In the genomic region with DNA sequence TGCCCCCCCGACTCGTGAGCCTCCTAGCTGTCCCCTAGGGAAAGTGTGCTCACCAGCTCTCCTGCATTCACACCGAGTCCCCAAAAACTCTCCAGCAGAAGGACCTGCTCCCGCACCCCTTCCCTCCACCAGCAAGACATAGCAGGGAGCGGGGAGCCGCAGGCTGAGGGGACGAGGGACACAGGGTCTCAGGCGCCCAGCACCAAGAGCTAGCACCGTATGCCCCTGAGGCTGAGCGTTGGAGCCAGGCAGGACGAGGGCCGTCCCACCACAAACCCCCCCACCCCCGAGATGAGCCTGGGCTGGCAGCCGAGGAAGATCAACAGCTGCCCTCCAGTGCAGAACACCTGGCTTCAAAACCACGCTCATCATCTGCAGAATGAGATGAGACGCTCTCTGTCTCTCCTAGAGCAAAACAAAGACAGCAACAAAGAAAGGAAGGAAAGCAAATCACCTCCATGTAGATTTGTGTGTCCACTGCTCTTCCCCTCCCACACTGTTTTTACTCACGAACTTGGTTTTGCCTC, we compare ENCODE assay signal across 28 cellular contexts. TPM values are rescaled to one million over a fixed set of nuclear protein-coding genes. Genes with fewer than 3 reads are reported as not detected.
"Had no signal": no experiment of that assay in that cellular context is flagged by ENCODE, and none has a peak within 500 bp of the region (broad histone marks: within the 10 kb centered on the region; RNA-seq: fewer than 3 reads in every experiment).

No MANE protein-coding gene starts in this region.

- H3K36me3 Mint-ChIP-seq: IgD-negative memory B cell, T-cell had no signal

- DNase-seq: Karpas-422, KBM-7, NCI-H1092, NCI-H1105 treated with DMSO at 0.1 percent for 48 hours, NCI-H1417 treated with DMSO at 0.1 percent for 48 hours, NCI-H146, NCI-H1694 treated with DMSO at 0.1 percent for 48 hours, NCI-H1930, NCI-H2081 treated with DMSO at 0.1 percent for 48 hours, NCI-H2171, NCI-H226, NCI-H446, NCI-H510A, NCI-H524 treated with DMSO at 0.1 percent for 48 hours, NCI-H69, NCI-H774, Right ventricle myocardium superior, RPMI8226, SK-N-SH, SW 1271, T-cell had no signal

- ATAC-seq: T-cell had no signal

- FAIRE-seq: HTR-8/SVneo, RCC 7860 had no signal

- H3K4me1 Mint-ChIP-seq: T-cell had no signal

- H3K9ac ChIP-seq: SK-N-SH had no signal

- H3K4me3 Mint-ChIP-seq: T-cell; T-helper 1 cell treated with Interleukin-12 subunit alpha and Interleukin-12 subunit beta and Interleukin-4 antibody, amounts not matched to agents 30 μg/mL and 1 μg/mL, for 36 hours had no signal

- H3K9me3 Mint-ChIP-seq: IgD-negative memory B cell; T-cell; T-helper 1 cell treated with Interleukin-12 subunit alpha and Interleukin-12 subunit beta and Interleukin-4 antibody, amounts not matched to agents 30 μg/mL and 1 μg/mL, for 36 hours had no signal

- H3K36me3 ChIP-seq: MG63 had no signal

- H3K4me3 ChIP-seq: MG63 had no signal

- H3K27ac Mint-ChIP-seq: IgD-negative memory B cell; T-cell; T-helper 1 cell treated with Interleukin-12 subunit alpha and Interleukin-12 subunit beta and Interleukin-4 antibody, amounts not matched to agents 30 μg/mL and 1 μg/mL, for 36 hours had no signal

- H3K4me2 ChIP-seq: SK-N-SH had no signal

- H3K9me3 ChIP-seq: MG63, SK-N-SH had no signal

- H3K27ac ChIP-seq: HL-60 had no signal

RNA-seq across cellular contexts. Expression of a gene that starts 39.8 kb away (rescaled TPM):
- total RNA-seq: SK-MEL-5 had no signal
- polyA plus RNA-seq: IgD-negative memory B cell, SK-N-SH had no signal
